ENCODE assay signal across 1 cellular context in genomic region chr10:99524736-99525380, GRCh38.
TF ChIP-seq lines count a peak whose summit lies in the region.

No MANE protein-coding gene starts in this region.

TF ChIP-seq in H1, 55 proteins besides CTCF, POLR2A, EP300 and RAD21:
- peak; percentile 58 for TF ChIP-seq SUZ12 (IDR thresholded peaks at IDR 0.05; ENCODE audit: low read length)
- TF ChIP-seq EZH2 (IDR thresholded peaks at IDR 0.05; ENCODE audit: low read depth, low read length, severe bottlenecking): peak; percentile 48
- TF ChIP-seq EGR1 (IDR thresholded peaks at IDR 0.05; ENCODE audit: borderline replicate concordance, low read depth, low read length): no peak
- peak; percentile 74 for TF ChIP-seq RNF2 (IDR thresholded peaks at IDR 0.05; ENCODE audit: borderline replicate concordance, low read depth, low read length, missing control alignments, poor library complexity, severe bottlenecking)
